ENCODE assay signal across 12 cellular contexts in the genomic region with DNA sequence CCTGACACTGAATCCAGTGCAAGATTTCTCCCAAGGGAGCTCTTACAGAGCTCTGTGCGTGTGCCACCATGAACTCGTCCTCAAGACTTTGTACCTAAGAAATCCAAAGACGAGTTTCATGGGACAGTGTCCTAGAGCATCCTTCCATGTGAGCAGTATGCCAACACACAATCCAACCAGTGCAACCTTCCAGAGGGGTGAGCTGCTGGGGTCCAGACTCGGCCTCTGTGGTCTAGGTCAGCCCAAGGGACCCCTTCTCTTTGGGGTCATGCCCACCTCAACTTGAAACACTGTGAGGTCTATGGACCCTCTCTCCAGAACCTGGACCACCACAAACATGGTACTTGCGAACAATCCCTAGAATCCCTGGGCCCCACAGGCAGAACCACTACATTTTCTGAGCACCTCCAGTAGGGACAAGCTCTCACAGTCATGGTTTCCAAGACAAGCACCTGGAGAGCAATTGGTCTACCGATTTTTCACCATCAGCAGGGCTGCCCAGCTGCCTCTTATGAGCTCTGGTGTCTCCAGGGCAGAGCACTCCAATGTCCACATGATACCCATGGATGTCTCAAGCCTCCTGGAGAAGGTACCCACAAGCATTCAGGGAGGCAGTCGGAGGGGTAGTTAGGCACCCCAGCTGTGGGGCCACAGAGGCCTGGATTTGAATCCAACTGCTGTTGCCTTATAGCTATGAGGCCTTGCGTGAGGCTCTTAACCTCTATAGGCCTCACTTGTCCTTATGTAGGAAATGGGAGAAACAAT. TPM values are rescaled to one million over a fixed set of nuclear protein-coding genes. Genes with fewer than 3 reads are reported as not detected.
A peak's percentile ranks its signal among the peaks of the same experiment; 100 is the strongest.
DNase-seq lines count a peak whose midpoint lies in the region; ATAC-seq and TF ChIP-seq lines count a peak whose summit lies in the region.
"Had no signal": no experiment of that assay in that cellular context is flagged by ENCODE, and none has a peak within 500 bp of the region (broad histone marks: within the 10 kb centered on the region; RNA-seq: fewer than 3 reads in every experiment).

No MANE protein-coding gene starts in this region.

- H3K18ac ChIP-seq in trophoblast cell (ENCODE audit: low read length), result no peak overlapping the region

- H3K4me3 ChIP-seq in heart right ventricle (peak overlapping the region in 2 of 10 donors; percentile 23 to 30), esophagus muscularis mucosa (no peak overlapping the region), trophoblast cell (ENCODE audit: low read depth, low read length) (no peak overlapping the region), upper lobe of right lung (no peak overlapping the region)
- H3K4me3 ChIP-seq: lung had no signal

- no peak overlapping the region for H3K9ac ChIP-seq in trophoblast cell (ENCODE audit: low read length)

- DNase-seq in heart right ventricle (no peak), Right ventricle myocardium superior (no peak), esophagus muscularis mucosa (ENCODE audit: extremely low spot score) (no peak), trophoblast cell (no peak), upper lobe of right lung (peak; percentile 30), NCI-H748 treated with DMSO at 0.1 percent for 48 hours (lab: John Stamatoyannopoulos, UW) (no peak)
- DNase-seq: NCI-H1417, T-cell had no signal

- no peak overlapping the region for H3K23ac ChIP-seq in trophoblast cell (ENCODE audit: low read length)

- no peaks in the 10 kb centered on the region for H3K79me1 ChIP-seq in trophoblast cell (ENCODE audit: low read length)

- no peaks in the 10 kb centered on the region for H3K79me2 ChIP-seq in trophoblast cell (ENCODE audit: control insufficient read depth, insufficient read depth, low read length, poor library complexity)

- H2BK12ac ChIP-seq in trophoblast cell (ENCODE audit: low read length), result no peak overlapping the region

- intact Hi-C loops in heart right ventricle (cut with DNase I) (loop anchor here (5.0 to 10.0 kb wide), 12 partner anchors 55 to 285 kb away; no protein-coding TSS in a partner anchor), Right ventricle myocardium superior (cut with DNase I) (no loop called here), esophagus muscularis mucosa (cut with DNase I) (loop anchor here (5.0 kb wide), 1 partner anchor 285 kb away; no protein-coding TSS in a partner anchor), upper lobe of right lung (cut with DNase I) (no loop called here)

- H3K27me3 ChIP-seq in heart right ventricle (peaks cover 0 to 46% (median 8%) of the 10 kb centered on the region in 7 donors), esophagus muscularis mucosa (peaks cover 0 to 74% (median 29%) of the 10 kb centered on the region in 4 donors), trophoblast cell (ENCODE audit: insufficient read depth, low read length) (peaks cover 5% of the 10 kb centered on the region), upper lobe of right lung (peaks cover 62% of the 10 kb centered on the region)

- H2AK5ac ChIP-seq in trophoblast cell (ENCODE audit: low read length), result no peak overlapping the region

- 91 to 94% methylated on average over 8 of the region's 8 CpGs for whole genome bisulfite sequencing in heart right ventricle, 2 donors
- WGBS in esophagus muscularis mucosa, result 89% methylated on average over 7 of the region's 8 CpGs
- WGBS in trophoblast cell (ENCODE audit: extremely low coverage, insufficient coverage, insufficient read length), result no CpG with 5 or more reads among the region's 8 CpGs

- H2BK5ac ChIP-seq in trophoblast cell (ENCODE audit: low read depth, low read length, poor library complexity), result no peak overlapping the region

- no peaks in the 10 kb centered on the region for H3K36me3 ChIP-seq in heart right ventricle
- H3K36me3 ChIP-seq in esophagus muscularis mucosa, result no peaks in the 10 kb centered on the region
- no peaks in the 10 kb centered on the region for H3K36me3 ChIP-seq in trophoblast cell (ENCODE audit: control insufficient read depth in 1 of 2, insufficient read depth in 2 of 2, low read length in 2 of 2)
- H3K36me3 ChIP-seq in upper lobe of right lung, result no peaks in the 10 kb centered on the region

- H3K27ac ChIP-seq in heart right ventricle, result peak overlapping the region; percentile 11 to 89 (median 71)
- peak overlapping the region in 3 of 4 donors; percentile 40 to 54 (median 47) for H3K27ac ChIP-seq in esophagus muscularis mucosa (replicated peaks in 1 of 4)
- H3K27ac ChIP-seq in trophoblast cell (ENCODE audit: low read depth, low read length), result no peak overlapping the region
- H3K27ac ChIP-seq in upper lobe of right lung, result peak overlapping the region; percentile 56

- TF ChIP-seq POLR2A in esophagus muscularis mucosa (IDR thresholded peaks at IDR 0.05; ENCODE audit: low read depth), result no peak

- H4K12ac ChIP-seq in trophoblast cell (ENCODE audit: low read depth, low read length), result no peak overlapping the region

- peak overlapping the region; percentile 32 for H4K91ac ChIP-seq in trophoblast cell (ENCODE audit: low read depth, low read length)

- no peak overlapping the region for H2BK120ac ChIP-seq in trophoblast cell (ENCODE audit: insufficient read depth, low read length, poor library complexity)

- ATAC-seq in heart right ventricle, result no peak
- ATAC-seq in Right ventricle myocardium superior (ENCODE audit: poor library complexity), result no peak
- no peak for ATAC-seq in upper lobe of right lung
- ATAC-seq in GM18909 (IDR thresholded peaks at IDR 0.05; ENCODE audit: poor library complexity, unreplicated experiment), result no peak
- no peak for ATAC-seq in HG03108 (IDR thresholded peaks at IDR 0.05; ENCODE audit: unreplicated experiment)
- ATAC-seq: naive thymus-derived CD8-positive, alpha-beta T cell had no signal

- H2AFZ ChIP-seq in trophoblast cell (ENCODE audit: insufficient read depth, low read length, poor library complexity), result no peak overlapping the region

- no peak overlapping the region for H3K14ac ChIP-seq in trophoblast cell (ENCODE audit: low read length)

- TF ChIP-seq EP300 in esophagus muscularis mucosa (IDR thresholded peaks at IDR 0.05), result no peak

- H4K8ac ChIP-seq in trophoblast cell (ENCODE audit: low read depth, low read length), result no peak overlapping the region

- TF ChIP-seq CTCF in heart right ventricle (IDR thresholded peaks at IDR 0.05) (no peak), esophagus muscularis mucosa (IDR thresholded peaks at IDR 0.05) (no peak), upper lobe of right lung (IDR thresholded peaks at IDR 0.05) (no peak)

- no peak overlapping the region for H3K4me2 ChIP-seq in trophoblast cell (ENCODE audit: low read length)

- H3K9me3 ChIP-seq in heart right ventricle, result no peaks in the 10 kb centered on the region
- no peaks in the 10 kb centered on the region for H3K9me3 ChIP-seq in esophagus muscularis mucosa
- H3K9me3 ChIP-seq in trophoblast cell (ENCODE audit: insufficient read depth, low read depth, low read length), result no peaks in the 10 kb centered on the region
- no peaks in the 10 kb centered on the region for H3K9me3 ChIP-seq in upper lobe of right lung

- no peak overlapping the region for H3K4ac ChIP-seq in trophoblast cell (ENCODE audit: low read depth, low read length)

- H3K4me1 ChIP-seq in heart right ventricle (peaks cover 5 to 69% (median 46%) of the 10 kb centered on the region in 9 donors), esophagus muscularis mucosa (peaks cover 25 to 33% (median 32%) of the 10 kb centered on the region in 4 donors), trophoblast cell (ENCODE audit: control insufficient read depth in 1 of 2, insufficient read depth in 2 of 2, low read length in 2 of 2) (peaks cover 8 to 16% of the 10 kb centered on the region in 2 experiments), upper lobe of right lung (peaks cover 8% of the 10 kb centered on the region)

RNA-seq across cellular contexts. Expression of gene CHST1, which starts 7.7 kb away (rescaled TPM):
- 1 to 10 TPM in 9 of 10 donors, under 1 TPM in 1; 0.53 to 7.7 (median 1.5) TPM for total RNA-seq in heart right ventricle
- 1 to 10 TPM; 2.5 to 5.2 TPM for polyA plus RNA-seq in heart right ventricle
- total RNA-seq in Right ventricle myocardium superior, result 3.1 TPM
- 1 to 10 TPM; 3.3 to 6.9 (median 3.7) TPM for total RNA-seq in esophagus muscularis mucosa
- 2.3 and 2.4 TPM in 2 replicates for polyA plus RNA-seq in trophoblast cell (2013)
- total RNA-seq in upper lobe of right lung, result 4.9 TPM
- total RNA-seq: naive thymus-derived CD8-positive, alpha-beta T cell had no signal
- polyA plus RNA-seq: naive thymus-derived CD8-positive, alpha-beta T cell had no signal

Comparison
In these comparisons a context has a peak if more than half of its experiments do, and no peak if none do; other contexts are left out.
1. intact Hi-C loops: an anchor here in heart right ventricle (5.0 to 10.0 kb wide) and esophagus muscularis mucosa (5.0 kb wide); none called in Right ventricle myocardium superior and upper lobe of right lung.